In genomic region chr1:27372022-27372807, GRCh38 we compare ENCODE assay signal across 1 cellular context.
TF ChIP-seq lines count a peak whose summit lies in the region.

No MANE protein-coding gene starts in this region.

TF ChIP-seq in K562, 482 proteins besides CTCF, POLR2A, EP300 and RAD21 (continued from another document):
- TF ChIP-seq RREB1 (CRISPR knock-in tag; IDR thresholded peaks at IDR 0.05) (no peak), HMBOX1 (IDR thresholded peaks at IDR 0.05) (no peak), ZNF75A (CRISPR knock-in tag; IDR thresholded peaks at IDR 0.05) (no peak), ZNF41 (CRISPR knock-in tag; conservative IDR thresholded peaks at IDR 0.05) (no peak), TEAD4 (IDR thresholded peaks at IDR 0.05; ENCODE audit: low read length) (0 out of 2 replicates have a peak, but pooled peaks have one; percentile 35), TEAD4 (CRISPR knock-in tag; IDR thresholded peaks at IDR 0.05; ENCODE audit: borderline replicate concordance) (no peak), NFIC (IDR thresholded peaks at IDR 0.05) (no peak), BHLHE40 (IDR thresholded peaks at IDR 0.05; ENCODE audit: low read length) (peak; percentile 68; the same call in 1 of the 2 replicates), VEZF1 (CRISPR knock-in tag; IDR thresholded peaks at IDR 0.05) (peak; percentile 68), ZNF436 (CRISPR knock-in tag; IDR thresholded peaks at IDR 0.05) (no peak), CC2D1A (IDR thresholded peaks at IDR 0.05) (0 out of 2 replicates have a peak, but pooled peaks have one; percentile 10), E2F8 (IDR thresholded peaks at IDR 0.05; ENCODE audit: low read depth, partially characterized antibody) (no peak), ILK (tag; IDR thresholded peaks at IDR 0.05; ENCODE audit: borderline replicate concordance, low read depth) (no peak), UBTF (IDR thresholded peaks at IDR 0.05; ENCODE audit: borderline replicate concordance in 1 of 2, low read depth in 2 of 2, low read length in 2 of 2) (0 out of 4 replicates have a peak, but pooled peaks of 1 of the 2 experiments have one; percentile 55), RFX5 (IDR thresholded peaks at IDR 0.05; ENCODE audit: low read depth, low read length) (no peak), MYC (IDR thresholded peaks at IDR 0.05; ENCODE audit: low read depth, low read length) (peak; percentile 50; the same call in 1 of the 2 replicates), MYC (CRISPR knock-in tag; IDR thresholded peaks at IDR 0.05; ENCODE audit: borderline replicate concordance, low read depth) (no peak), PURB (CRISPR knock-in tag; IDR thresholded peaks at IDR 0.05; ENCODE audit: low read depth) (no peak)
TF ChIP-seq in K562: peak in this region for 17.
